In genomic region chr4:146370841-146371240, GRCh38 we compare ENCODE assay signal across 29 cellular contexts.
DNase-seq lines count a peak whose midpoint lies in the region; FAIRE-seq and TF ChIP-seq lines count a peak whose summit lies in the region.
"Had no signal": no experiment of that assay in that cellular context is flagged by ENCODE, and none has a peak within 500 bp of the region (broad histone marks: within the 10 kb centered on the region; RNA-seq: fewer than 3 reads in every experiment).

No MANE protein-coding gene starts in this region.

- peak overlapping the region; percentile 36 for H2AFZ ChIP-seq in keratinocyte (ENCODE audit: control insufficient read depth, low read length)

- H3K4me3 ChIP-seq in choroid plexus epithelial cell (ENCODE audit: low read depth, low read length) (no peak overlapping the region), keratinocyte (ENCODE audit: control insufficient read depth in 2 of 3, extremely low read depth in 1 of 3, insufficient read depth in 2 of 3, low read depth in 1 of 3, low read length in 3 of 3) (no peak overlapping the region)
- H3K4me3 ChIP-seq: BLaER1 treated with 17β-estradiol and CSF1 and Interleukin-3, amounts not matched to agents 10 nM and 100 nM; cardiac muscle cell; left lung; smooth muscle cell; upper lobe of left lung had no signal

- peak overlapping the region; percentile 33 for H3K27ac ChIP-seq in keratinocyte (ENCODE audit: control insufficient read depth, insufficient read depth, low read length)
- H3K27ac ChIP-seq: BLaER1 treated with 17β-estradiol and CSF1 and Interleukin-3, amounts not matched to agents 10 nM and 100 nM; cardiac muscle cell; KMS-11; left lung; upper lobe of left lung had no signal

- no peaks in the 10 kb centered on the region for H3K36me3 ChIP-seq in keratinocyte (ENCODE audit: control insufficient read depth in 2 of 2, extremely low read depth in 1 of 2, insufficient read depth in 2 of 2, low read length in 2 of 2)
- H3K36me3 ChIP-seq: BLaER1 treated with 17β-estradiol and CSF1 and Interleukin-3, amounts not matched to agents 10 nM and 100 nM; cardiac muscle cell; left lung; upper lobe of left lung had no signal

- no peaks in the 10 kb centered on the region for H3K27me3 ChIP-seq in keratinocyte (ENCODE audit: control insufficient read depth, extremely low read depth, insufficient read depth, low read length)
- H3K27me3 ChIP-seq: BLaER1 treated with 17β-estradiol and CSF1 and Interleukin-3, amounts not matched to agents 10 nM and 100 nM; cardiac muscle cell; left lung; upper lobe of left lung had no signal

- FAIRE-seq in RCC 7860 (lab: Jason Lieb, UNC) (no peak), keratinocyte (lab: Jason Lieb, UNC) (peak; percentile 84), urothelium cell line (lab: Jason Lieb, UNC) (no peak)
- FAIRE-seq: GM12891, H54, HTR-8/SVneo had no signal

- no peaks in the 10 kb centered on the region for H3K79me2 ChIP-seq in keratinocyte (ENCODE audit: control insufficient read depth, insufficient read depth, low read length)

- dilution Hi-C loops in keratinocyte (cut with MboI; ENCODE audit: extremely low pct_ligation_motif_present, low sequenced_read_pairs) = no loop called here

- peaks cover 22% of the 10 kb centered on the region for H3K4me1 ChIP-seq in keratinocyte (ENCODE audit: control insufficient read depth, extremely low read depth, insufficient read depth, low read length)
- H3K4me1 ChIP-seq: left lung had no signal

- TF ChIP-seq CTCF in choroid plexus epithelial cell (conservative IDR thresholded peaks at IDR 0.05; ENCODE audit: low read depth, low read length) = no peak
- no peak for TF ChIP-seq CTCF in keratinocyte (optimal IDR thresholded peaks at IDR 0.05 in 1 of 3, IDR thresholded peaks at IDR 0.05 in 1 of 3, conservative IDR thresholded peaks at IDR 0.05 in 1 of 3; ENCODE audit: extremely low read depth in 1 of 3, insufficient read depth in 2 of 3, low read length in 3 of 3)

- no peaks in the 10 kb centered on the region for H3K9me3 ChIP-seq in keratinocyte (ENCODE audit: control insufficient read depth, low read depth, low read length)
- H3K9me3 ChIP-seq: BLaER1 treated with 17β-estradiol and CSF1 and Interleukin-3, amounts not matched to agents 10 nM and 100 nM; left lung; upper lobe of left lung had no signal

- no peaks in the 10 kb centered on the region for H4K20me1 ChIP-seq in keratinocyte (ENCODE audit: control insufficient read depth, extremely low read depth, insufficient read depth, low read length)

- H3K4me2 ChIP-seq in keratinocyte (ENCODE audit: control insufficient read depth, extremely low read depth, insufficient read depth, low read depth, low read length) = peak overlapping the region; percentile 29
- H3K4me2 ChIP-seq: BLaER1 treated with 17β-estradiol and CSF1 and Interleukin-3, amounts not matched to agents 10 nM and 100 nM; KMS-11; smooth muscle cell had no signal

- DNase-seq in EH (ENCODE audit: low read depth) (peak; percentile 81), RCC 7860 (ENCODE audit: low spot score) (peak; percentile 53), choroid plexus epithelial cell (ENCODE audit: low read depth) (peak; percentile 36), keratinocyte (ENCODE audit: low read depth, low spot score) (peak; percentile 19), CD1c-positive myeloid dendritic cell (ENCODE audit: extremely low spot score) (no peak), SK-N-DZ (ENCODE audit: low spot score) (no peak), urothelium cell line (ENCODE audit: low spot score) (no peak), NCI-H82 treated with DMSO at 0.1 percent for 48 hours (lab: John Stamatoyannopoulos, UW; ENCODE audit: unreplicated experiment) (no peak)
- DNase-seq: activated CD4-positive, alpha-beta T cell treated with anti-CD3 and anti-CD28 coated beads for 48 hours; activated naive CD4-positive, alpha-beta T cell; activated T-cell treated with anti-CD3 and anti-CD28 coated beads, Interleukin-2, amount 50 U/mL, for 48 hours; cortex of kidney; DND-41; left lung; midbrain; natural killer cell; NCI-H1694 treated with DMSO at 0.1 percent for 48 hours; NCI-H2171 treated with DMSO at 0.1 percent for 48 hours; NCI-H69; SHP77 treated with DMSO at 0.1 percent for 48 hours; stimulated activated CD4-positive, alpha-beta T cell treated with anti-CD3 and anti-CD28 coated beads, Interleukin-2, amount 100 ng/mL, for 24 hours; upper lobe of left lung had no signal

- H3K9ac ChIP-seq in keratinocyte (ENCODE audit: control insufficient read depth, extremely low read depth, insufficient read depth, low read length) = no peak overlapping the region
- H3K9ac ChIP-seq: BLaER1 treated with 17β-estradiol and CSF1 and Interleukin-3, amounts not matched to agents 10 nM and 100 nM; KMS-11 had no signal

- H3K9me1 ChIP-seq in keratinocyte (ENCODE audit: control insufficient read depth, extremely low read depth, insufficient read depth, low read length) = no peaks in the 10 kb centered on the region

Comparison
In these comparisons a context has a peak if more than half of its experiments do, and no peak if none do; other contexts are left out.
1. DNase-seq: peak in EH (single experiment), RCC 7860 (single experiment), choroid plexus epithelial cell (single experiment) and keratinocyte (single experiment); none in CD1c-positive myeloid dendritic cell (single experiment), SK-N-DZ (single experiment), urothelium cell line (single experiment) and NCI-H82 treated with DMSO at 0.1 percent for 48 hours (single experiment).